16 cellular contexts compared by ENCODE assay signal in the genomic region with DNA sequence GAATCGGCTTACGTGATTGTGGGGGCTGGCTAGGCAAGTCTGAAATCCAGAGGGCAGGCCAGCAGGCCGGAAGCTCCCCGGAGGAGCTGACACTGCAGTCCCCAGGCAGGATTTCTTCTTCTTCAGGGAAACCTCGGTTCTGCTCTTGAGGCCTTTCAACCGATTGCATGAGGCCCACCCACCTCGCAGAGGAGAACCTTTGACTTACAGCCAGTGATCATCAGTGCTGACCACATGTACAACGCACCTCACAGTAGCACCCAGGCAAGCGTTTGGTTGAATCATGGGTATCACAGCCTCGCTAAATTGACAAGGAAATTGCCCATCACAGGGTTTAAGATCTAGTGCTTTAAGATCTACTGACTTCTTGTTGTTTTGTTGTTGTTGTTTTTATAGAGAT.
"Had no signal": no experiment of that assay in that cellular context is flagged by ENCODE, and none has a peak within 500 bp of the region (broad histone marks: within the 10 kb centered on the region; RNA-seq: fewer than 3 reads in every experiment).

No MANE protein-coding gene starts in this region.

- H3K36me3 ChIP-seq: thyroid gland had no signal

- DNase-seq: activated CD4-positive, alpha-beta memory T cell treated with anti-CD3 and anti-CD28 coated beads for 36 hours; activated CD4-positive, alpha-beta T cell treated with anti-CD3 and anti-CD28 coated beads for 36 hours; activated T-cell treated with anti-CD3 and anti-CD28 coated beads for 4 hours; central memory CD4-positive, alpha-beta T cell; endodermal cell; head of caudate nucleus; natural killer cell; stimulated activated CD4-positive, alpha-beta T cell treated with anti-CD3 and anti-CD28 coated beads, Interleukin-12 subunit alpha, Interleukin-12 subunit beta, amount 100 ng/mL, for 4 hours; stimulated activated CD4-positive, alpha-beta T cell treated with anti-CD3 and anti-CD28 coated beads, Interleukin-1b, Interleukin-23, amount 100 ng/mL, for 48 hours; stimulated activated CD8-positive, alpha-beta memory T cell treated with anti-CD3 and anti-CD28 coated beads, Interleukin-4, amount 100 ng/mL, for 48 hours; stimulated activated naive CD4-positive, alpha-beta T cell; thyroid gland had no signal

- H3K9me3 Mint-ChIP-seq: activated CD4-positive, alpha-beta memory T cell treated with anti-CD3 and anti-CD28 coated beads for 36 hours; activated T-helper 1 cell treated with anti-CD3 and anti-CD28 coated beads, Interleukin-12 subunit alpha, Interleukin-12 subunit beta, Interleukin-2, Interleukin-4 antibody, amounts not matched to agents 30 ng/mL and 10 ng/mL and 1 ng/mL, durations not matched to agents 14 hours and 24 hours and 36 hours; brain; endodermal cell; natural killer cell had no signal

- H3K4me3 ChIP-seq: thyroid gland had no signal

- H3K36me3 Mint-ChIP-seq: activated CD4-positive, alpha-beta memory T cell treated with anti-CD3 and anti-CD28 coated beads for 36 hours; activated naive CD8-positive, alpha-beta T cell; natural killer cell had no signal

- H3K27ac ChIP-seq: epithelial cell of prostate, thyroid gland had no signal

- ATAC-seq: activated CD4-positive, alpha-beta T cell treated with anti-CD3 and anti-CD28 coated beads for 36 hours; natural killer cell had no signal

- H3K27ac Mint-ChIP-seq: activated CD4-positive, alpha-beta memory T cell treated with anti-CD3 and anti-CD28 coated beads for 36 hours; activated CD4-positive, alpha-beta T cell treated with anti-CD3 and anti-CD28 coated beads for 36 hours; activated naive CD8-positive, alpha-beta T cell; activated T-helper 1 cell treated with anti-CD3 and anti-CD28 coated beads, Interleukin-12 subunit alpha, Interleukin-12 subunit beta, Interleukin-2, Interleukin-4 antibody, amounts not matched to agents 30 ng/mL and 10 ng/mL and 1 ng/mL, durations not matched to agents 14 hours and 24 hours and 36 hours; endodermal cell; natural killer cell had no signal

- H3K9me3 ChIP-seq: thyroid gland had no signal

- H3K27me3 ChIP-seq: thyroid gland had no signal

- H3K4me1 Mint-ChIP-seq: activated CD4-positive, alpha-beta T cell treated with anti-CD3 and anti-CD28 coated beads for 36 hours; endodermal cell; natural killer cell had no signal

- H3K4me3 Mint-ChIP-seq: activated CD4-positive, alpha-beta memory T cell treated with anti-CD3 and anti-CD28 coated beads for 36 hours; activated CD4-positive, alpha-beta T cell treated with anti-CD3 and anti-CD28 coated beads for 36 hours; activated naive CD8-positive, alpha-beta T cell; activated T-helper 1 cell treated with anti-CD3 and anti-CD28 coated beads, Interleukin-12 subunit alpha, Interleukin-12 subunit beta, Interleukin-2, Interleukin-4 antibody, amounts not matched to agents 30 ng/mL and 10 ng/mL and 1 ng/mL, durations not matched to agents 14 hours and 24 hours and 36 hours; endodermal cell; natural killer cell had no signal

- H3K27me3 Mint-ChIP-seq: activated CD4-positive, alpha-beta memory T cell treated with anti-CD3 and anti-CD28 coated beads for 36 hours; activated CD4-positive, alpha-beta T cell treated with anti-CD3 and anti-CD28 coated beads for 36 hours; activated naive CD8-positive, alpha-beta T cell; brain had no signal
